8 cellular contexts compared by ENCODE assay signal in the genomic region with DNA sequence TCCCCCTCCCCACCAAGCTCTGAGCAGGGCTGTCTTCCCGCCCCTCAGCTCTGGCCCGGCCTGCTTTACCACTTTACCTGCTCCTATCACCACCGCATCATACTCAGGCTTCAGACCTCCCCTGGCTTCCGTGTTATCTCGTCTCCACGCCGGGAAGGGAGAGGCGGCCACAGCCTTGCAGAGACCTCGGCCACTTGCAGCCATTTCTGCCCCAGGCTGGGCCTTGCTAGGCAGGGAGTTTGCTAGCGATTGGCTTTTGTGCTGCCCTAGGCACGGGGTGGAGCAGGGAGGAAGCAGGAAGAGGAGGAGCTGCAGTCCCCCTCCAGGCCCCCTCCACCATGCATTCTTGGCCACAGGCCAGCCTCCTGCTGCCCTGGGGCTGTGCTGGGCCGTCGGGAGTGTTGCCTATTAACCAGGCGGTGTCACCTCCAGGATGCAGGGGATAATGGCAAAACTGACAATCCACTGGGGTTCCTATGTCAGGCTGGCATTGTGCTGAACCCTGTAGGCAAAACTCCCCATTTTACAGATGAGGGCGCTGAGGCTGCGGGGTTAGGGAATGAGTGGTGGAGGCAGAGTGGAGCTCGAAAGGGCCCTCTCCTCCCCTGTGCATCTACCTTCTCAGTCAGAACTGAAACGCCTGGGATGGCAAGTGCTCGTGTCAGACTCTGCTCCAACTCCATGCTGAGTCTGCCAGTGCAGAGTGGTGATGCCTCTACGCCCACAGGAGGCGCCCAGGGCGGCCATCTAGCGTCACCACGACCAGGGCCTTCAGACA. TPM values are rescaled to one million over a fixed set of nuclear protein-coding genes. Genes with fewer than 3 reads are reported as not detected.
DNase-seq lines count a peak whose midpoint lies in the region; ATAC-seq and TF ChIP-seq lines count a peak whose summit lies in the region.

Gene PYROXD2, minus strand, starts transcription at position 251 of the 778 bp plus-strand sequence. Its CDS starts 47 bp downstream, at position 204.

- ATAC-seq in CD4-positive, CD25-positive, alpha-beta regulatory T cell (ENCODE audit: low read depth in 2 of 2), result peak; percentile 82 to 86
- ATAC-seq in lung (ENCODE audit: insufficient read depth, low FRiP score) (peak; percentile 83), GM18870 (IDR thresholded peaks at IDR 0.05; ENCODE audit: unreplicated experiment) (no peak)

- H3K27ac ChIP-seq in CD4-positive, CD25-positive, alpha-beta regulatory T cell (ENCODE audit: insufficient read depth, low read length, poor library complexity, severe bottlenecking), result peak within 1 kb of the TSS; percentile 51
- H3K27ac ChIP-seq in lung (ENCODE audit: low read depth in 1 of 2, low read length in 1 of 2), result peak within 1 kb of the TSS; percentile 39 to 88

- peak within 1 kb of the TSS; percentile 89 to 99 (median 98) for H3K27ac Mint-ChIP-seq in CD4-positive, CD25-positive, alpha-beta regulatory T cell
- H3K27ac Mint-ChIP-seq in endothelial cell (ENCODE audit: unreplicated experiment), result peak within 1 kb of the TSS; percentile 42

- peaks cover 26% of the 10 kb centered on the region for H3K36me3 ChIP-seq in CD4-positive, CD25-positive, alpha-beta regulatory T cell (ENCODE audit: control insufficient read depth, insufficient read depth, low read length)
- H3K36me3 ChIP-seq in HAP-1 (replicated peaks), result peaks cover 3% of the 10 kb centered on the region; the same call in 1 of the 2 replicates
- H3K36me3 ChIP-seq in lung (ENCODE audit: control insufficient read depth in 2 of 2, insufficient read depth in 2 of 2, low read length in 2 of 2), result peaks cover 0 to 40% of the 10 kb centered on the region in 2 donors

- no peaks in the 10 kb centered on the region for H3K27me3 ChIP-seq in CD4-positive, CD25-positive, alpha-beta regulatory T cell (ENCODE audit: control insufficient read depth, insufficient read depth, low read length)
- H3K27me3 ChIP-seq in HAP-1 (ENCODE audit: low read depth), result no peaks in the 10 kb centered on the region
- H3K27me3 ChIP-seq in lung (ENCODE audit: control insufficient read depth, insufficient read depth), result no peaks in the 10 kb centered on the region

- H3K27me3 Mint-ChIP-seq in CD4-positive, CD25-positive, alpha-beta regulatory T cell, result no peaks in the 10 kb centered on the region
- peaks cover 3% of the 10 kb centered on the region for H3K27me3 Mint-ChIP-seq in endothelial cell (ENCODE audit: unreplicated experiment)

- in situ Hi-C loops in HAP-1 (cut with MboI; ENCODE audit: low sequenced_read_pairs), result no loop called here

- TF ChIP-seq CTCF in endothelial cell (IDR thresholded peaks at IDR 0.05; ENCODE audit: unreplicated experiment), result no peak
- no peak for TF ChIP-seq CTCF in lung (IDR thresholded peaks at IDR 0.05; ENCODE audit: control extremely low read depth, extremely low read depth)

- H3K4me1 Mint-ChIP-seq in CD4-positive, CD25-positive, alpha-beta regulatory T cell, result peaks cover 0 to 29% (median 15%) of the 10 kb centered on the region in 4 donors
- H3K4me1 Mint-ChIP-seq in endothelial cell (ENCODE audit: unreplicated experiment), result peaks cover 4% of the 10 kb centered on the region

- H3K9me3 ChIP-seq in CD4-positive, CD25-positive, alpha-beta regulatory T cell (ENCODE audit: control insufficient read depth in 2 of 2, low read length in 2 of 2), result no peaks in the 10 kb centered on the region
- H3K9me3 ChIP-seq in HAP-1 (no peaks in the 10 kb centered on the region), lung (ENCODE audit: control insufficient read depth in 2 of 2, insufficient read depth in 1 of 2, low read length in 1 of 2) (no peaks in the 10 kb centered on the region)

- H3K9me3 Mint-ChIP-seq in CD4-positive, CD25-positive, alpha-beta regulatory T cell, result no peaks in the 10 kb centered on the region
- H3K9me3 Mint-ChIP-seq in endothelial cell (ENCODE audit: unreplicated experiment), result no peaks in the 10 kb centered on the region

- peak within 1 kb of the TSS; percentile 70 for H3K4me3 ChIP-seq in CD4-positive, CD25-positive, alpha-beta regulatory T cell (ENCODE audit: low read depth, low read length)
- H3K4me3 ChIP-seq in HAP-1, result peak within 1 kb of the TSS; percentile 40
- peak within 1 kb of the TSS; percentile 55 for H3K4me3 ChIP-seq in lung

- peak; percentile 21 to 78 (median 61) for DNase-seq in CD4-positive, CD25-positive, alpha-beta regulatory T cell
- peak; percentile 78 to 92 for DNase-seq in HAP-1 (ENCODE audit: low spot score in 2 of 2)
- DNase-seq in NCI-H2196 treated with DMSO at 0.1 percent for 48 hours (lab: John Stamatoyannopoulos, UW; ENCODE audit: unreplicated experiment), result peak; percentile 51
- DNase-seq in activated CD8-positive, alpha-beta memory T cell treated with anti-CD3 and anti-CD28 coated beads, Interleukin-2, amount 50 U/mL, for 4 hours, result peak; percentile 28
- DNase-seq in endothelial cell (ENCODE audit: low spot score), result peak; percentile 72
- peak; percentile 92 for DNase-seq in lung (ENCODE audit: low spot score)
- DNase-seq in stimulated activated CD8-positive, alpha-beta memory T cell treated with anti-CD3 and anti-CD28 coated beads, Interleukin-15, amount 100 ng/mL, for 48 hours (ENCODE audit: low read depth in 2 of 2), result peak; percentile 11 to 14

- peaks cover 16% of the 10 kb centered on the region for H3K36me3 Mint-ChIP-seq in CD4-positive, CD25-positive, alpha-beta regulatory T cell
- peaks cover 10% of the 10 kb centered on the region for H3K36me3 Mint-ChIP-seq in endothelial cell (ENCODE audit: low read depth, unreplicated experiment)

- WGBS in lung, 2 donors, result 30 to 35% methylated on average over 24 of the region's 24 CpGs

- H3K4me3 Mint-ChIP-seq in CD4-positive, CD25-positive, alpha-beta regulatory T cell, result peak within 1 kb of the TSS; percentile 86 to 96 (median 93)
- H3K4me3 Mint-ChIP-seq in endothelial cell (ENCODE audit: unreplicated experiment), result peak within 1 kb of the TSS; percentile 77

- H3K4me1 ChIP-seq in CD4-positive, CD25-positive, alpha-beta regulatory T cell (ENCODE audit: control insufficient read depth, insufficient read depth, low read length, poor library complexity, severe bottlenecking), result peaks cover 14% of the 10 kb centered on the region
- H3K4me1 ChIP-seq in HAP-1 (peaks cover 7% of the 10 kb centered on the region), lung (ENCODE audit: control insufficient read depth in 2 of 2, insufficient read depth in 2 of 2, low read length in 2 of 2) (peaks cover 4 to 18% of the 10 kb centered on the region in 2 donors)

RNA-seq across cellular contexts. Expression of gene PYROXD2, which starts in this region (rescaled TPM):
- 17.8 TPM for total RNA-seq in CD4-positive, CD25-positive, alpha-beta regulatory T cell
- 1 to 10 TPM in 3 of 4 donors, under 1 TPM in 1; 0.34 to 4.5 (median 1.5) TPM for polyA plus RNA-seq in CD4-positive, CD25-positive, alpha-beta regulatory T cell
- total RNA-seq in endothelial cell (ENCODE audit: unreplicated experiment), result 5.8 TPM
- total RNA-seq in lung, result 10 to 100 TPM in 1 of 2 donors, 1 to 10 TPM in 1; 8.2 to 16.8 TPM
- polyA plus RNA-seq in lung, result 1 to 10 TPM; 2.3 to 6.9 TPM

Comparison
In these comparisons a context has a peak if more than half of its experiments do, and no peak if none do; other contexts are left out.
1. DNase-seq: peak in every context shown above with its lines; median percentile 92 in lung; 85 in HAP-1; 72 in endothelial cell; 61 in CD4-positive, CD25-positive, alpha-beta regulatory T cell; 51 in NCI-H2196 treated with DMSO at 0.1 percent for 48 hours; 28 in activated CD8-positive, alpha-beta memory T cell treated with anti-CD3 and anti-CD28 coated beads, Interleukin-2, amount 50 U/mL, for 4 hours; 12 in stimulated activated CD8-positive, alpha-beta memory T cell treated with anti-CD3 and anti-CD28 coated beads, Interleukin-15, amount 100 ng/mL, for 48 hours.